30 cellular contexts compared by ENCODE assay signal in genomic region chr13:110960219-110960618, GRCh38.
"Had no signal": no experiment of that assay in that cellular context is flagged by ENCODE, and none has a peak within 500 bp of the region (broad histone marks: within the 10 kb centered on the region; RNA-seq: fewer than 3 reads in every experiment).

No MANE protein-coding gene starts in this region.

- H3K4me1 Mint-ChIP-seq: naive thymus-derived CD8-positive, alpha-beta T cell had no signal

- H3K9me3 ChIP-seq: neutrophil, pancreas, psoas muscle, right lobe of liver, testis, transverse colon had no signal

- H3K4me1 ChIP-seq: pancreas, psoas muscle, right lobe of liver, transverse colon, upper lobe of right lung, uterus had no signal

- H3K27ac Mint-ChIP-seq: naive thymus-derived CD8-positive, alpha-beta T cell; natural killer cell treated with Interleukin-12 subunit alpha and Interleukin-12 subunit beta and Interleukin-15 and Interleukin-18, amount 100 ng/mL, for 72 hours; nephron progenitor cell; progenitor cell of endocrine pancreas; stimulated activated effector memory CD8-positive, alpha-beta T cell treated with anti-CD3 and anti-CD28 coated beads, Interleukin-12 subunit alpha, Interleukin-12 subunit beta, amount 100 ng/mL, for 72 hours; stimulated activated naive B cell treated with anti-CD40 and anti-IgM and Interleukin-4, amounts not matched to agents 10 μg/mL and 1 μg/mL and 100 μg/mL, for 72 hours; stimulated activated naive CD8-positive, alpha-beta T cell treated with anti-CD3 and anti-CD28 coated beads, Interleukin-15, Interleukin-2, amounts not matched to agents 100 ng/mL and 50 ng/mL, for 24 hours; type B pancreatic cell had no signal

- H3K4me3 Mint-ChIP-seq: naive thymus-derived CD8-positive, alpha-beta T cell; natural killer cell treated with Interleukin-12 subunit alpha and Interleukin-12 subunit beta and Interleukin-15 and Interleukin-18, amount 100 ng/mL, for 72 hours; nephron progenitor cell; neural crest cell; stimulated activated effector memory CD8-positive, alpha-beta T cell treated with anti-CD3 and anti-CD28 coated beads, Interleukin-12 subunit alpha, Interleukin-12 subunit beta, amount 100 ng/mL, for 72 hours; stimulated activated naive B cell treated with anti-CD40 and anti-IgM and Interleukin-4, amounts not matched to agents 10 μg/mL and 1 μg/mL and 100 μg/mL, for 72 hours; stimulated activated naive CD8-positive, alpha-beta T cell treated with anti-CD3 and anti-CD28 coated beads, Interleukin-15, Interleukin-2, amounts not matched to agents 100 ng/mL and 50 ng/mL, for 24 hours; type B pancreatic cell had no signal

- H3K4me3 ChIP-seq: pancreas, psoas muscle, right lobe of liver, sigmoid colon, stomach, suprapubic skin, tibial artery, transverse colon, upper lobe of right lung, uterus had no signal

- ATAC-seq: naive thymus-derived CD8-positive, alpha-beta T cell; natural killer cell treated with Interleukin-12 subunit alpha and Interleukin-12 subunit beta and Interleukin-15 and Interleukin-18, amount 100 ng/mL, for 72 hours; pancreas; psoas muscle; right cardiac atrium; right lobe of liver; stimulated activated effector memory CD8-positive, alpha-beta T cell treated with anti-CD3 and anti-CD28 coated beads, Interleukin-12 subunit alpha, Interleukin-12 subunit beta, amount 100 ng/mL, for 72 hours; stimulated activated naive B cell treated with anti-CD40 and anti-IgM and Interleukin-4, amounts not matched to agents 10 μg/mL and 1 μg/mL and 100 μg/mL, for 72 hours; upper lobe of right lung had no signal

- H3K27ac ChIP-seq: neutrophil, pancreas, psoas muscle, right lobe of liver, sigmoid colon, stomach, suprapubic skin, tibial artery, transverse colon, upper lobe of right lung, uterus had no signal

- DNase-seq: naive thymus-derived CD8-positive, alpha-beta T cell; nephron progenitor cell; nucleus accumbens; pancreas; posterior cingulate gyrus; psoas muscle; right cardiac atrium; right lobe of liver; sigmoid colon; small intestine; stimulated activated CD4-positive, alpha-beta T cell treated with anti-CD3 and anti-CD28 coated beads, Interleukin-15, amount 100 ng/mL, for 24 hours; stimulated activated CD4-positive, alpha-beta T cell treated with anti-CD3 and anti-CD28 coated beads, Interleukin-2, amount 100 ng/mL, for 24 hours; stimulated activated CD4-positive, alpha-beta T cell treated with anti-CD3 and anti-CD28 coated beads, Interleukin-2, amount 100 ng/mL, for 48 hours; stimulated activated CD4-positive, alpha-beta T cell treated with anti-CD3 and anti-CD28 coated beads, Interleukin-4, amount 100 ng/mL, for 24 hours; stimulated activated naive B cell treated with anti-CD40 and anti-IgM and Interleukin-4, amounts not matched to agents 10 μg/mL and 1 μg/mL and 100 μg/mL, for 72 hours; stimulated activated naive CD4-positive, alpha-beta T cell treated with Interleukin-2 at 50 U/mL for 16 hours; stomach; testis; tibial artery; transverse colon; upper lobe of right lung; uterus had no signal

- H3K27me3 ChIP-seq: neutrophil, pancreas, right lobe of liver, sigmoid colon, stomach, suprapubic skin, testis, tibial artery, transverse colon, upper lobe of right lung, uterus had no signal

- H3K27me3 Mint-ChIP-seq: progenitor cell of endocrine pancreas; stimulated activated naive B cell treated with anti-CD40 and anti-IgM and Interleukin-4, amounts not matched to agents 10 μg/mL and 1 μg/mL and 100 μg/mL, for 72 hours; type B pancreatic cell had no signal

- H3K36me3 Mint-ChIP-seq: stimulated activated naive B cell treated with anti-CD40 and anti-IgM and Interleukin-4, amounts not matched to agents 10 μg/mL and 1 μg/mL and 100 μg/mL, for 72 hours had no signal

- H3K9me3 Mint-ChIP-seq: stimulated activated effector memory CD8-positive, alpha-beta T cell treated with anti-CD3 and anti-CD28 coated beads, Interleukin-12 subunit alpha, Interleukin-12 subunit beta, amount 100 ng/mL, for 72 hours had no signal

- H3K36me3 ChIP-seq: neutrophil, pancreas, right lobe of liver, sigmoid colon, stomach, suprapubic skin, tibial artery, transverse colon, upper lobe of right lung, uterus had no signal
